ENCODE assay signal across 14 cellular contexts in genomic region chr2:228768818-228769217, GRCh38.
A peak's percentile ranks its signal among the peaks of the same experiment; 100 is the strongest.
DNase-seq lines count a peak whose midpoint lies in the region; TF ChIP-seq lines count a peak whose summit lies in the region.
"Had no signal": no experiment of that assay in that cellular context is flagged by ENCODE, and none has a peak within 500 bp of the region (broad histone marks: within the 10 kb centered on the region; RNA-seq: fewer than 3 reads in every experiment).

No MANE protein-coding gene starts in this region.

- no peak for TF ChIP-seq CTCF in AG10803 (conservative IDR thresholded peaks at IDR 0.05; ENCODE audit: low read length)

- DNase-seq in AG10803 (ENCODE audit: low read depth): peak; percentile 84
- DNase-seq in LoVo (ENCODE audit: low spot score): peak; percentile 6
- DNase-seq in dedifferentiated amniotic fluid mesenchymal stem cell (ENCODE audit: extremely low spot score): peak; percentile 82
- peak; percentile 78 for DNase-seq in myocyte (ENCODE audit: low read depth)
- no peak for DNase-seq in OCI-M1 (lab: John Stamatoyannopoulos, UW)
- no peak for DNase-seq in activated CD4-positive, alpha-beta T cell treated with anti-CD3 and anti-CD28 coated beads, Interleukin-2, amount 50 U/mL, for 1 hour
- DNase-seq in NCI-H526 treated with DMSO at 0.1 percent for 48 hours (lab: John Stamatoyannopoulos, UW): no peak
- DNase-seq in NCI-H748 treated with DMSO at 0.1 percent for 48 hours (lab: John Stamatoyannopoulos, UW): no peak
- DNase-seq: dermis blood vessel endothelial cell; NCI-H1694; NK-92 treated with Interleukin-12 subunit alpha and Interleukin-12 subunit beta, amount 100 ng/mL, for 24 hours; stimulated activated CD4-positive, alpha-beta T cell treated with anti-CD3 and anti-CD28 coated beads, Interleukin-4, amount 100 ng/mL, for 1 hour; stimulated activated naive CD8-positive, alpha-beta T cell treated with anti-CD3 and anti-CD28 coated beads, Interleukin-15, Interleukin-2, amounts not matched to agents 100 U/mL and 50 U/mL, for 24 hours; T-helper 1 cell had no signal

- no peak overlapping the region for H3K4me3 ChIP-seq in AG10803 (ENCODE audit: low read length)

Comparison
In these comparisons a context has a peak if more than half of its experiments do, and no peak if none do; other contexts are left out.
1. DNase-seq: peak in AG10803 (single experiment), LoVo (single experiment), dedifferentiated amniotic fluid mesenchymal stem cell (single experiment) and myocyte (single experiment); none in OCI-M1 (single experiment), activated CD4-positive, alpha-beta T cell treated with anti-CD3 and anti-CD28 coated beads, Interleukin-2, amount 50 U/mL, for 1 hour (single experiment), NCI-H526 treated with DMSO at 0.1 percent for 48 hours (single experiment) and NCI-H748 treated with DMSO at 0.1 percent for 48 hours (single experiment).